Comparison of ENCODE assay signal across 8 cellular contexts in the genomic region with DNA sequence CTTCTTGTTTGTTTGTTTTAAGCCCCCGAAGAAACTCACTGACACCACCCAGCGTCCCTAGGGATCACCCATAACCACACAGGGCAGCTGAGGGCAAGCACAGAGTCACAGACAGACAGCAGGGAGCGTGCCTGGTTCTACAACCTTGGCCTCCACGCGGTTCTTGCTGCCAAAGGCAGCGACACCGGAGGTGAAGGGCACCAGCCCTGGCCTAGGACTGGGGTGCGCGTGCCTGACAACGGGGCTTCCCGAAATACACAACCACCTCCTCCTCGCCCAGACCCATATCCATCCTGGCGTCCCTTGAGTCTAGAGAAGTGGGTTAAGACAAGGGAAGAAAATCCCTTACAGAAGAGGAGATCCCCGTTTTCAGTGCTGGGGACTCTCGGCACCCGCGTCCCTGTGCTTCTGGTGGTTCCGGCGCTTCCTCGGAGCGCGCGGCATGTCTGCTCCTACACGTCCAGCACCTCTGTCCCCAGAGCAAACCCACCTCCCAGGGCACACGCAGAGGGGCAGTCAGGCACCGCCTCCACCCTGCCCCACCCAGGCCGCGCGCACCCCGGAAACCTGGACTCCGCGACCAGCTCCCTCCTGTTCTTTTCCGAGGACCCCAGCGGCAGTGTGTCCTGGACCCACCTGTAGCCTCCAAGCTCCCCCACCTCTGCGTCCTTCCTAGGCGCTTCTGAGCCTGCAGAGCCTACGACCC. TPM values are rescaled to one million over a fixed set of nuclear protein-coding genes. Genes with fewer than 3 reads are reported as not detected.
A peak's percentile ranks its signal among the peaks of the same experiment; 100 is the strongest.
DNase-seq lines count a peak whose midpoint lies in the region; ATAC-seq and TF ChIP-seq lines count a peak whose summit lies in the region.

No MANE protein-coding gene starts in this region.

- H3K27me3 ChIP-seq in CD8-positive, alpha-beta memory T cell (ENCODE audit: insufficient read depth, low read length, poor library complexity, severe bottlenecking) = no peaks in the 10 kb centered on the region
- H3K27me3 ChIP-seq in Karpas-422 (ENCODE audit: low read length) (no peaks in the 10 kb centered on the region), tibial nerve (no peaks in the 10 kb centered on the region)

- H4K20me1 ChIP-seq in Karpas-422 (ENCODE audit: insufficient read depth, low read depth, low read length) = peaks cover 18% of the 10 kb centered on the region

- DNase-seq in CD8-positive, alpha-beta memory T cell = peak; percentile 14 to 73 (median 43)
- DNase-seq in Karpas-422 = peak; percentile 92
- DNase-seq in activated CD8-positive, alpha-beta memory T cell treated with anti-CD3 and anti-CD28 coated beads, Interleukin-2, amount 50 U/mL, for 4 hours = peak; percentile 51
- peak; percentile 47 for DNase-seq in natural killer cell
- DNase-seq in tibial nerve (ENCODE audit: low spot score in 2 of 2) = peak; percentile 41 to 58
- DNase-seq in HuH-7.5 (ENCODE audit: low spot score) = no peak

- peak in 1 of 2 donors; percentile 38 for TF ChIP-seq EP300 in tibial nerve (IDR thresholded peaks at IDR 0.05)

- ATAC-seq in GM21390 (IDR thresholded peaks at IDR 0.05; ENCODE audit: unreplicated experiment) = peak; percentile 2
- peak; percentile 52 for ATAC-seq in esophagus mucosa
- peak; percentile 27 to 42 (median 38) for ATAC-seq in natural killer cell

- H3K4me1 Mint-ChIP-seq in CD8-positive, alpha-beta memory T cell = peaks cover 78 to 88% (median 84%) of the 10 kb centered on the region in 3 donors
- peaks cover 80 to 87% of the 10 kb centered on the region in 2 donors for H3K4me1 Mint-ChIP-seq in natural killer cell

- peak overlapping the region; percentile 81 for H3K4me3 ChIP-seq in CD8-positive, alpha-beta memory T cell (ENCODE audit: low read length)
- H3K4me3 ChIP-seq in Karpas-422 (ENCODE audit: low read length) (peak overlapping the region; percentile 93), tibial nerve (peak overlapping the region; percentile 62 to 96 (median 68))

- no peaks in the 10 kb centered on the region for H3K9me3 Mint-ChIP-seq in CD8-positive, alpha-beta memory T cell
- no peaks in the 10 kb centered on the region for H3K9me3 Mint-ChIP-seq in natural killer cell

- H3K27ac Mint-ChIP-seq in CD8-positive, alpha-beta memory T cell = peak overlapping the region; percentile 93 to 99 (median 94)
- H3K27ac Mint-ChIP-seq in natural killer cell = peak overlapping the region; percentile 91 to 97

- peaks cover 0 to 14% (median 0%) of the 10 kb centered on the region in 3 donors for H3K36me3 Mint-ChIP-seq in CD8-positive, alpha-beta memory T cell
- H3K36me3 Mint-ChIP-seq in natural killer cell = no peaks in the 10 kb centered on the region

- CTCF ChIA-PET in CD8-positive, alpha-beta memory T cell (lab: Charles Lee) = interaction anchor here (0.6 to 2.4 kb wide), 15 partner anchors 9 to 248 kb away, joined by 3 to 10 read pairs (median 4); a partner anchor contains a TSS

- H3K27me3 Mint-ChIP-seq in CD8-positive, alpha-beta memory T cell = no peaks in the 10 kb centered on the region
- H3K27me3 Mint-ChIP-seq in natural killer cell (ENCODE audit: low read depth in 2 of 2) = no peaks in the 10 kb centered on the region

- peak overlapping the region; percentile 99 for H3K9ac ChIP-seq in Karpas-422 (ENCODE audit: low read length)

- no peaks in the 10 kb centered on the region for H3K9me2 ChIP-seq in Karpas-422 (replicated peaks; ENCODE audit: insufficient read depth, low read length)

- H3K79me2 ChIP-seq in Karpas-422 (ENCODE audit: low read length) = peaks cover 57% of the 10 kb centered on the region

- peak overlapping the region; percentile 81 for H3K27ac ChIP-seq in CD8-positive, alpha-beta memory T cell (ENCODE audit: low read depth, low read length)
- peak overlapping the region; percentile 99 for H3K27ac ChIP-seq in Karpas-422 (ENCODE audit: low read length)
- peak overlapping the region; percentile 70 to 91 (median 84) for H3K27ac ChIP-seq in tibial nerve

- intact Hi-C loops in natural killer cell (cut with micrococcal nuclease) = loop anchor here (1.0 to 10.0 kb wide), 4 partner anchors 35 to 642 kb away; no protein-coding TSS in a partner anchor

- H3K9me3 ChIP-seq in CD8-positive, alpha-beta memory T cell (ENCODE audit: low read length) = no peaks in the 10 kb centered on the region
- no peaks in the 10 kb centered on the region for H3K9me3 ChIP-seq in Karpas-422 (ENCODE audit: low read length)
- no peaks in the 10 kb centered on the region for H3K9me3 ChIP-seq in tibial nerve

- WGBS in tibial nerve, 2 donors = 1 to 3% methylated on average over 36 to 37 of the region's 37 CpGs

- H3K36me3 ChIP-seq in CD8-positive, alpha-beta memory T cell (ENCODE audit: insufficient read depth, low read length) = peaks cover 3% of the 10 kb centered on the region
- peaks cover 26% of the 10 kb centered on the region for H3K36me3 ChIP-seq in Karpas-422 (ENCODE audit: insufficient read depth, low read length)
- H3K36me3 ChIP-seq in tibial nerve = no peaks in the 10 kb centered on the region

- no peak for TF ChIP-seq CTCF in natural killer cell (IDR thresholded peaks at IDR 0.05)
- TF ChIP-seq CTCF in tibial nerve (IDR thresholded peaks at IDR 0.05) = no peak

- peak overlapping the region; percentile 74 for H3K4me2 ChIP-seq in Karpas-422 (ENCODE audit: low read depth, low read length, poor library complexity, severe bottlenecking)

- TF ChIP-seq POLR2A in tibial nerve (IDR thresholded peaks at IDR 0.05) = no peak

- peaks cover 80% of the 10 kb centered on the region for H3K4me1 ChIP-seq in CD8-positive, alpha-beta memory T cell (ENCODE audit: insufficient read depth, low read length)
- H3K4me1 ChIP-seq in Karpas-422 (ENCODE audit: low read length) = peaks cover 85% of the 10 kb centered on the region
- H3K4me1 ChIP-seq in tibial nerve = peaks cover 0 to 85% (median 43%) of the 10 kb centered on the region in 4 donors

- POLR2A ChIA-PET in CD8-positive, alpha-beta memory T cell (lab: Charles Lee) = interaction anchor here (0.5 to 2.6 kb wide), 7 partner anchors 16 to 385 kb away, joined by 3 to 8 read pairs (median 4); a partner anchor contains a TSS

- H2AFZ ChIP-seq in Karpas-422 (ENCODE audit: low read length) = no peak overlapping the region

- peak overlapping the region; percentile 80 to 98 (median 94) for H3K4me3 Mint-ChIP-seq in CD8-positive, alpha-beta memory T cell
- peak overlapping the region; percentile 97 for H3K4me3 Mint-ChIP-seq in natural killer cell

RNA-seq across cellular contexts. Expression of a gene that starts 0.9 kb away (rescaled TPM):
- total RNA-seq in CD8-positive, alpha-beta memory T cell = 100 to 1,000 TPM; 125 to 126 TPM
- 87.4 TPM for polyA plus RNA-seq in CD8-positive, alpha-beta memory T cell
- total RNA-seq in Karpas-422 (2014; rRNA removed; shearing (Covaris generic); ENCODE audit: low replicate concordance) = 291 and 375 TPM in 2 replicates
- 3.1 TPM for total RNA-seq in esophagus mucosa
- 100 to 1,000 TPM; 112 to 135 (median 115) TPM for total RNA-seq in natural killer cell
- 100 to 1,000 TPM; 113 to 137 (median 122) TPM for total RNA-seq in tibial nerve

Comparison
In these comparisons a context has a peak if more than half of its experiments do, and no peak if none do; other contexts are left out.
1. ATAC-seq: peak in every context shown above with its lines; median percentile 52 in esophagus mucosa; 38 in natural killer cell; 2 in GM21390.
2. RNA of a gene that starts 0.9 kb away (total RNA-seq): 291 to 375 TPM in Karpas-422, 125 to 126 TPM in CD8-positive, alpha-beta memory T cell, 113 to 137 TPM in tibial nerve and 112 to 135 TPM in natural killer cell; 3.1 TPM in esophagus mucosa (single experiment); every median in the first group is over 10 times any median in the second.
3. Peak in every context shown above with its lines, with median percentiles within 50 percentile points of each other: H3K27ac ChIP-seq and H3K4me3 ChIP-seq.